Comparison of ENCODE assay signal across 19 cellular contexts in genomic region chr9:134852906-134853654, GRCh38. TPM values are rescaled to one million over a fixed set of nuclear protein-coding genes. Genes with fewer than 3 reads are reported as not detected.
DNase-seq lines count a peak whose midpoint lies in the region; ATAC-seq, FAIRE-seq and TF ChIP-seq lines count a peak whose summit lies in the region.
"Had no signal": no experiment of that assay in that cellular context is flagged by ENCODE, and none has a peak within 500 bp of the region (broad histone marks: within the 10 kb centered on the region; RNA-seq: fewer than 3 reads in every experiment).

No MANE protein-coding gene starts in this region.

- no peak overlapping the region for H3K4me3 ChIP-seq in upper lobe of left lung
- H3K4me3 ChIP-seq: GM12878, GM23338, SJSA1 had no signal

- ATAC-seq in left cardiac atrium: no peak
- peak; percentile 8 to 49 for ATAC-seq in upper lobe of left lung (ENCODE audit: low FRiP score in 2 of 2)
- ATAC-seq in HG03469 (IDR thresholded peaks at IDR 0.05; ENCODE audit: unreplicated experiment): no peak
- ATAC-seq: GM12878, GM23338 had no signal

- no peak for FAIRE-seq in GM19239 (lab: Jason Lieb, UNC)
- FAIRE-seq: A204.1, GM12878 had no signal

- H3K4me3 Mint-ChIP-seq in chondrocyte (ENCODE audit: unreplicated experiment): no peak overlapping the region
- H3K4me3 Mint-ChIP-seq: GM23338 had no signal

- no peaks in the 10 kb centered on the region for H3K27me3 ChIP-seq in upper lobe of left lung
- H3K27me3 ChIP-seq: SJSA1 had no signal

- TF ChIP-seq CTCF in chondrocyte (IDR thresholded peaks at IDR 0.05) (no peak), upper lobe of left lung (IDR thresholded peaks at IDR 0.05) (no peak)

- H3K4me1 Mint-ChIP-seq in chondrocyte (ENCODE audit: low read depth): peaks cover 1% of the 10 kb centered on the region
- H3K4me1 Mint-ChIP-seq: GM23338 had no signal

- intact Hi-C loops in cardiac septum (cut with DNase I): no loop called here
- intact Hi-C loops in left cardiac atrium (cut with DNase I): no loop called here

- H3K36me3 Mint-ChIP-seq in chondrocyte (ENCODE audit: low read depth): peaks cover 8% of the 10 kb centered on the region

- H3K4me1 ChIP-seq in upper lobe of left lung: no peaks in the 10 kb centered on the region

- no peak overlapping the region for H3K27ac ChIP-seq in upper lobe of left lung
- H3K27ac ChIP-seq: SJSA1 had no signal

- peaks cover 27% of the 10 kb centered on the region for H3K9me3 Mint-ChIP-seq in chondrocyte (ENCODE audit: low read depth)

- no peak for TF ChIP-seq POLR2A in upper lobe of left lung (IDR thresholded peaks at IDR 0.05)

- TF ChIP-seq EP300 in upper lobe of left lung (IDR thresholded peaks at IDR 0.05): no peak

- DNase-seq in cardiac septum (ENCODE audit: low spot score) (peak; percentile 38), left cardiac atrium (no peak), chondrocyte (ENCODE audit: low spot score) (no peak), mesenteric fat pad (ENCODE audit: low spot score) (peak; percentile 33), upper lobe of left lung (peak; percentile 8 to 13), NOMO-1 treated with DMSO at 0.1 percent for 48 hours (lab: John Stamatoyannopoulos, UW; ENCODE audit: unreplicated experiment) (no peak), GM19239 (ENCODE audit: insufficient read length, low spot score) (no peak)
- DNase-seq: KG1, NCI-H1092 treated with DMSO at 0.1 percent for 48 hours, NCI-H187, NCI-H2171, NCI-H82 had no signal

- peaks cover 0 to 5% (median 2%) of the 10 kb centered on the region in 4 donors for H3K9me3 ChIP-seq in upper lobe of left lung

- 64 to 66% methylated on average over 5 to 6 of the region's 6 CpGs for WGBS in upper lobe of left lung, 2 donors

- H3K36me3 ChIP-seq in upper lobe of left lung: no peaks in the 10 kb centered on the region
- H3K36me3 ChIP-seq: SJSA1 had no signal

- peak overlapping the region; percentile 51 for H3K27ac Mint-ChIP-seq in chondrocyte (ENCODE audit: unreplicated experiment)
- H3K27ac Mint-ChIP-seq: GM23338 had no signal

- H3K27me3 Mint-ChIP-seq in chondrocyte (ENCODE audit: low read depth): no peaks in the 10 kb centered on the region

RNA-seq across cellular contexts. Expression of gene FCN2, which starts 27.5 kb away (rescaled TPM):
- total RNA-seq in cardiac septum: not detected
- total RNA-seq in left cardiac atrium: 1 to 10 TPM in 1 of 2 donors, not detected in 1; 2.0 TPM
- not detected in 3 replicates for total RNA-seq in chondrocyte
- total RNA-seq in mesenteric fat pad: 1.2 TPM
- total RNA-seq in upper lobe of left lung: not detected
- total RNA-seq: GM12878, GM23338, M059J, NCI-H460, SJSA1 had no signal

Comparison
In these comparisons a context has a peak if more than half of its experiments do, and no peak if none do; other contexts are left out.
1. DNase-seq: peak in cardiac septum (single experiment), mesenteric fat pad (single experiment) and upper lobe of left lung (2 of 2); none in left cardiac atrium (single experiment), chondrocyte (single experiment), NOMO-1 treated with DMSO at 0.1 percent for 48 hours (single experiment) and GM19239 (single experiment).
2. ATAC-seq: peak in upper lobe of left lung (2 of 2); none in left cardiac atrium (0 of 2) and HG03469 (single experiment).